1 cellular context compared by ENCODE assay signal in genomic region chr7:108196004-108196403, GRCh38.
TF ChIP-seq lines count a peak whose summit lies in the region.

No MANE protein-coding gene starts in this region.

TF ChIP-seq in K562, 482 proteins besides CTCF, POLR2A, EP300 and RAD21 (continued from another document):
- TF ChIP-seq, protein P1, sequence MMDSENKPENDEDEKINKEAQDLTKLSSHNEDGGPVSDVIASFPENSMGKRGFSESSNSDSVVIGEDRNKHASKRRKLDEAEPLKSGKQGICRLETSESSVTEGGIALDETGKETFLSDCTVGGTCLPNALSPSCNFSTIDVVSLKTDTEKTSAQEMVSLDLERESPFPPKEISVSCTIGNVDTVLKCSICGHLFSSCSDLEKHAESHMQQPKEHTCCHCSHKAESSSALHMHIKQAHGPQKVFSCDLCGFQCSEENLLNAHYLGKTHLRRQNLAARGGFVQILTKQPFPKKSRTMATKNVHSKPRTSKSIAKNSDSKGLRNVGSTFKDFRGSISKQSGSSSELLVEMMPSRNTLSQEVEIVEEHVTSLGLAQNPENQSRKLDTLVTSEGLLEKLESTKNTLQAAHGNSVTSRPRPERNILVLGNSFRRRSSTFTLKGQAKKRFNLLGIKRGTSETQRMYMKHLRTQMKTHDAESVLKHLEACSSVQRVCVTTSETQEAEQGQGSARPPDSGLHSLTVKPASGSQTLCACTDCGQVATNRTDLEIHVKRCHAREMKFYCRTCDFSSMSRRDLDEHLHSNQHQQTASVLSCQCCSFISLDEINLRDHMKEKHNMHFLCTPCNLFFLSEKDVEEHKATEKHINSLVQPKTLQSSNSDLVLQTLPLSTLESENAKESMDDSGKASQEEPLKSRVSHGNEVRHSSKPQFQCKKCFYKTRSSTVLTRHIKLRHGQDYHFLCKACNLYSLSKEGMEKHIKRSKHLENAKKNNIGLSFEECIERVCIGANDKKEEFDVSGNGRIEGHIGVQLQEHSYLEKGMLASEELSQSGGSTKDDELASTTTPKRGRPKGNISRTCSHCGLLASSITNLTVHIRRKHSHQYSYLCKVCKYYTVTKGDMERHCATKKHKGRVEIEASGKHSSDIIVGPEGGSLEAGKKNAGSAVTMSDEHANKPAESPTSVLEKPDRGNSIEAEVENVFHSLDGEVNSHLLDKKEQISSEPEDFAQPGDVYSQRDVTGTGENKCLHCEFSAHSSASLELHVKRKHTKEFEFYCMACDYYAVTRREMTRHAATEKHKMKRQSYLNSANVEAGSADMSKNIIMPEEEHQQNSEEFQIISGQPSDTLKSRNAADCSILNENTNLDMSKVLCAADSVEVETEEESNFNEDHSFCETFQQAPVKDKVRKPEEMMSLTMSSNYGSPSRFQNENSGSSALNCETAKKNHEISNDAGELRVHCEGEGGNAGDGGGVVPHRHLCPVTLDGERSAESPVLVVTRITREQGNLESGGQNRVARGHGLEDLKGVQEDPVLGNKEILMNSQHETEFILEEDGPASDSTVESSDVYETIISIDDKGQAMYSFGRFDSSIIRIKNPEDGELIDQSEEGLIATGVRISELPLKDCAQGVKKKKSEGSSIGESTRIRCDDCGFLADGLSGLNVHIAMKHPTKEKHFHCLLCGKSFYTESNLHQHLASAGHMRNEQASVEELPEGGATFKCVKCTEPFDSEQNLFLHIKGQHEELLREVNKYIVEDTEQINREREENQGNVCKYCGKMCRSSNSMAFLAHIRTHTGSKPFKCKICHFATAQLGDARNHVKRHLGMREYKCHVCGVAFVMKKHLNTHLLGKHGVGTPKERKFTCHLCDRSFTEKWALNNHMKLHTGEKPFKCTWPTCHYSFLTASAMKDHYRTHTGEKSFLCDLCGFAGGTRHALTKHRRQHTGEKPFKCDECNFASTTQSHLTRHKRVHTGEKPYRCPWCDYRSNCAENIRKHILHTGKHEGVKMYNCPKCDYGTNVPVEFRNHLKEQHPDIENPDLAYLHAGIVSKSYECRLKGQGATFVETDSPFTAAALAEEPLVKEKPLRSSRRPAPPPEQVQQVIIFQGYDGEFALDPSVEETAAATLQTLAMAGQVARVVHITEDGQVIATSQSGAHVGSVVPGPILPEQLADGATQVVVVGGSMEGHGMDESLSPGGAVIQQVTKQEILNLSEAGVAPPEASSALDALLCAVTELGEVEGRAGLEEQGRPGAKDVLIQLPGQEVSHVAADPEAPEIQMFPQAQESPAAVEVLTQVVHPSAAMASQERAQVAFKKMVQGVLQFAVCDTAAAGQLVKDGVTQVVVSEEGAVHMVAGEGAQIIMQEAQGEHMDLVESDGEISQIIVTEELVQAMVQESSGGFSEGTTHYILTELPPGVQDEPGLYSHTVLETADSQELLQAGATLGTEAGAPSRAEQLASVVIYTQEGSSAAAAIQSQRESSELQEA (IDR thresholded peaks at IDR 0.05; ENCODE audit: low read depth): no peak
